In genomic region chr1:218069180-218069579, GRCh38 we compare ENCODE assay signal across 30 cellular contexts.
"Had no signal": no experiment of that assay in that cellular context is flagged by ENCODE, and none has a peak within 500 bp of the region (broad histone marks: within the 10 kb centered on the region; RNA-seq: fewer than 3 reads in every experiment).

No MANE protein-coding gene starts in this region.

- ATAC-seq: activated CD8-positive, alpha-beta T cell treated with anti-CD3 and anti-CD28 coated beads for 36 hours; activated naive CD4-positive, alpha-beta T cell treated with anti-CD3 and anti-CD28 coated beads, Interleukin-2, amount 50 U/mL, for 72 hours; activated T-cell treated with anti-CD3 and anti-CD28 coated beads, Interleukin-2, amount 50 U/mL, for 4 hours; activated T-cell treated with anti-CD3 and anti-CD28 coated beads, Interleukin-2, amount 50 U/mL, for 72 hours; activated T-helper 17 cell treated with anti-CD3 and anti-CD28 coated beads, Interleukin-2, amount 50 U/mL, for 72 hours had no signal

- DNase-seq: activated B cell treated with CpG ODN at 0.5 μM for 24 hours; activated CD4-positive, alpha-beta memory T cell treated with anti-CD3 and anti-CD28 coated beads for 36 hours; activated CD4-positive, alpha-beta T cell treated with anti-CD3 and anti-CD28 coated beads for 4 hours; activated CD4-positive, alpha-beta T cell treated with anti-CD3 and anti-CD28 coated beads, Interleukin-2, amount 10 ng/mL, durations not matched to agents 24 days and 14 days; activated CD4-positive, alpha-beta T cell treated with anti-CD3 and anti-CD28 coated beads, Interleukin-2, amount 50 U/mL, for 1 hour; activated CD4-positive, alpha-beta T cell treated with anti-CD3 and anti-CD28 coated beads, Interleukin-2, amount 50 U/mL, for 4 hours; activated CD4-positive, CD25-positive, alpha-beta regulatory T cell treated with anti-CD3 and anti-CD28 coated beads, Interleukin-2, amount 50 U/mL, for 72 hours; activated CD8-positive, alpha-beta memory T cell treated with anti-CD3 and anti-CD28 coated beads, Interleukin-2, amount 50 U/mL, for 4 hours; activated CD8-positive, alpha-beta T cell treated with anti-CD3 and anti-CD28 coated beads for 36 hours; activated effector memory CD4-positive, alpha-beta T cell treated with anti-CD3 and anti-CD28 coated beads, Interleukin-2, amount 50 U/mL, for 16 hours; activated gamma-delta T cell treated with Interleukin-2 at 50 U/mL for 16 hours; activated naive CD4-positive, alpha-beta T cell; activated naive CD4-positive, alpha-beta T cell treated with anti-CD3 and anti-CD28 coated beads for 36 hours; activated naive CD4-positive, alpha-beta T cell treated with anti-CD3 and anti-CD28 coated beads, Interleukin-2, amount 50 U/mL, for 16 hours; activated naive CD8-positive, alpha-beta T cell treated with anti-CD3 and anti-CD28 coated beads for 36 hours; activated T-cell treated with anti-CD3 and anti-CD28 coated beads for 4 hours; activated T-cell treated with anti-CD3 and anti-CD28 coated beads, Interleukin-2, amount 50 U/mL, for 1 hour; activated T-cell treated with anti-CD3 and anti-CD28 coated beads, Interleukin-2, amount 50 U/mL, for 4 hours; activated T-cell treated with anti-CD3 and anti-CD28 coated beads, Interleukin-2, amount 50 U/mL, for 72 hours; amygdala; anterior cingulate cortex; caudate nucleus; cerebellar nuclear complex; T-helper 2 cell; T-helper 9 cell had no signal

- H3K4me3 ChIP-seq: ascending aorta, cardiac muscle cell had no signal

- H3K4me1 ChIP-seq: ascending aorta had no signal

- H3K9me3 ChIP-seq: ascending aorta had no signal

- H3K27me3 ChIP-seq: ascending aorta, cardiac muscle cell had no signal

- H3K27ac ChIP-seq: ascending aorta, cardiac muscle cell, VCaP had no signal

- H3K36me3 ChIP-seq: ascending aorta, cardiac muscle cell had no signal
